In the genomic region with DNA sequence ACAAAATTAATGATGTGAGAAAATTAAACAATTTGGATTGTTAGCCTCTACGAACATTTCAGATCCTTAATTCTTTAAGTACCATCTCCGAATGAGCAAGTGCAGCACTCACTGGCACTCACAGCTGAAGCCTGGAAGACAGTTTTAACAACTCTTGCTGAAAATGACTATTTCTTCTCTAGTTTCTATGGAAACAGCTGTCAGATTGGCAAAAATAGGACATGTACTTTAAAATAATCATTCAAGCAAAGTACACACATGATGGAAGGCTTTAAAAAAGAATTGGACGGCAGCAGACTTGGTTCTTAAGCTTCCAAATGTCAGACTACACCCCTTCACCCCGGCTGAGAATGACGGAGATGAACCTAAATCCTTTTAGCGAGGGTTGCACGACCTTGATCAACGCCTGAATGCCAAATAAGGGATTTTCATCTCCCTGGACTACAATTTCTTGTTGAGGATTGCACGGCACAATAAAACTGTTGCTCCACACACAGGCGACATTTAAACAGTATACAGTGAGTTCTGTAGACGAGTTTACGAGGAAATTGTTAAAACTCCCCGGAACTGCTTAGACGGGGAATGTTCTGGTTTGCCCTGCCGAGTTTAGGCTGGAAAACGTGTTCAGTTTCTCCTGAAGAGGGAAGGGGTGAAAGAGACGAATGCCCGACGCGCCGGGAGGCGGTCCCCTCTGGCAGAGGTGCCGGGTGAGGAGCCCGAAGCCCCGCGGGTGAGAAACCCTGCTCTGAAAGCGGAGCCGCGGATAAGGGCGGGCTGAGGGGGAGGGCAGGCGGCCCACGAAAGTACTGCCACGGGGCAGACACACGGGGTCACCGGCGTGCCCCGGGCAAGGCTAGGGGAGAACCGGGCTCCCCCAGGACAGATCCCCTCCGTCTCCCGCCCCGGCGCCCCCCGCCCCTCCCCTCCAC, we compare ENCODE assay signal across 8 cellular contexts. TPM values are rescaled to one million over a fixed set of nuclear protein-coding genes. Genes with fewer than 3 reads are reported as not detected.
A peak's percentile ranks its signal among the peaks of the same experiment; 100 is the strongest.
DNase-seq lines count a peak whose midpoint lies in the region; ATAC-seq and TF ChIP-seq lines count a peak whose summit lies in the region.

No MANE protein-coding gene starts in this region.

- ATAC-seq in GM19324 (IDR thresholded peaks at IDR 0.05; ENCODE audit: low FRiP score, unreplicated experiment) (peak; percentile 51), HG03457 (IDR thresholded peaks at IDR 0.05; ENCODE audit: unreplicated experiment) (peak; percentile 31), memory B cell (ENCODE audit: low read depth) (peak; percentile 79)

- peaks cover 1% of the 10 kb centered on the region for H3K36me3 Mint-ChIP-seq in memory B cell

- no peaks in the 10 kb centered on the region for H3K36me3 ChIP-seq in BJ (ENCODE audit: control insufficient read depth, insufficient read depth, low read length)
- no peaks in the 10 kb centered on the region for H3K36me3 ChIP-seq in effector memory CD4-positive, alpha-beta T cell (ENCODE audit: control insufficient read depth, insufficient read depth, low read length)

- POLR2A ChIA-PET in BJ (lab: Charles Lee), result interaction anchor here (0.6 kb wide), 1 partner anchor 1210 kb away, joined by 11 read pairs; no protein-coding TSS in a partner anchor

- H3K27ac Mint-ChIP-seq in memory B cell, result peak overlapping the region; percentile 100

- CTCF ChIA-PET in BJ (lab: Yijun Ruan, JAX), result interaction anchor here (0.5 to 5.1 kb wide), 21 partner anchors 10 to 1160 kb away, joined by 3 to 48 read pairs (median 4); partner anchors contain the start of gene MYSM1

- H3K9me3 ChIP-seq in effector memory CD4-positive, alpha-beta T cell (ENCODE audit: control insufficient read depth, low read length), result no peaks in the 10 kb centered on the region

- H3K27me3 Mint-ChIP-seq in memory B cell, result peaks cover 1% of the 10 kb centered on the region

- H3K4me3 ChIP-seq in BJ (ENCODE audit: low read depth, low read length), result peak overlapping the region; percentile 78
- H3K4me3 ChIP-seq in effector memory CD4-positive, alpha-beta T cell (ENCODE audit: insufficient read depth, low read depth, low read length, poor library complexity, severe bottlenecking), result peak overlapping the region; percentile 74

- DNase-seq in BJ (ENCODE audit: low read depth) (peak; percentile 26), NCI-H82 (lab: John Stamatoyannopoulos, UW) (peak; percentile 86), memory B cell (ENCODE audit: low spot score in 2 of 2) (peak; percentile 75 to 77)
- DNase-seq in activated CD8-positive, alpha-beta memory T cell treated with anti-CD3 and anti-CD28 coated beads for 48 hours (ENCODE audit: low read depth in 2 of 3, low spot score in 2 of 3), result peak in 2 of 3 experiments; percentile 42 to 47
- DNase-seq in effector memory CD4-positive, alpha-beta T cell, result peak; percentile 68 to 76 (median 70)
- peak; percentile 54 to 61 (median 59) for DNase-seq in stimulated activated CD4-positive, alpha-beta T cell treated with anti-CD3 and anti-CD28 coated beads, TNF-alpha, amount 100 ng/mL, for 4 hours (ENCODE audit: low read depth in 3 of 3)

- peak overlapping the region; percentile 97 for H3K27ac ChIP-seq in effector memory CD4-positive, alpha-beta T cell (ENCODE audit: insufficient read depth, low read length, poor library complexity, severe bottlenecking)

- H3K9me3 Mint-ChIP-seq in memory B cell, result no peaks in the 10 kb centered on the region

- no peak for TF ChIP-seq CTCF in BJ (IDR thresholded peaks at IDR 0.05; ENCODE audit: insufficient read depth, low read depth, low read length)

- peaks cover 20% of the 10 kb centered on the region for H3K4me1 Mint-ChIP-seq in memory B cell

- peak overlapping the region; percentile 98 for H3K4me3 Mint-ChIP-seq in memory B cell

- no peaks in the 10 kb centered on the region for H3K4me1 ChIP-seq in effector memory CD4-positive, alpha-beta T cell (ENCODE audit: control insufficient read depth, insufficient read depth, low read length, poor library complexity, severe bottlenecking)

- H3K27me3 ChIP-seq in BJ (ENCODE audit: control insufficient read depth, insufficient read depth, low read length), result peaks cover 3% of the 10 kb centered on the region; the same call in 1 of the 2 replicates
- H3K27me3 ChIP-seq in effector memory CD4-positive, alpha-beta T cell (replicated peaks; ENCODE audit: control insufficient read depth, insufficient read depth, low read length, poor library complexity, severe bottlenecking), result no peaks in the 10 kb centered on the region

RNA-seq across cellular contexts. Expression of gene OMA1, which starts 0.7 kb away (rescaled TPM):
- polyA plus RNA-seq in BJ (2011; rRNA removed), result 8.4 and 15.4 TPM in 2 replicates
- polyA minus RNA-seq in BJ (2011; rRNA and poly(A)+ RNA removed), result 10.5 TPM in 2 replicates

RNA-seq across cellular contexts. Expression of gene TACSTD2, which starts 31.2 kb away (rescaled TPM):
- polyA plus RNA-seq in BJ (2011; rRNA removed), result 0.16 and 0.18 TPM in 2 replicates
- 0.10 and 0.19 TPM in 2 replicates for polyA minus RNA-seq in BJ (2011; rRNA and poly(A)+ RNA removed)

Comparison
In these comparisons a context has a peak if more than half of its experiments do, and no peak if none do; other contexts are left out.
1. Peak in every context shown above with its lines: DNase-seq, ATAC-seq, H3K4me3 ChIP-seq and H3K27ac ChIP-seq.
2. DNase-seq: peak in every context shown above with its lines; median percentile 86 in NCI-H82; 76 in memory B cell; 70 in effector memory CD4-positive, alpha-beta T cell; 59 in stimulated activated CD4-positive, alpha-beta T cell treated with anti-CD3 and anti-CD28 coated beads, TNF-alpha, amount 100 ng/mL, for 4 hours; 44 in activated CD8-positive, alpha-beta memory T cell treated with anti-CD3 and anti-CD28 coated beads for 48 hours; 26 in BJ.